In genomic region chr1:169138866-169139670, GRCh38 we compare ENCODE assay signal across 11 cellular contexts. TPM values are rescaled to one million over a fixed set of nuclear protein-coding genes. Genes with fewer than 3 reads are reported as not detected.
A peak's percentile ranks its signal among the peaks of the same experiment; 100 is the strongest.
DNase-seq lines count a peak whose midpoint lies in the region; ATAC-seq and TF ChIP-seq lines count a peak whose summit lies in the region.
"Had no signal": no experiment of that assay in that cellular context is flagged by ENCODE, and none has a peak within 500 bp of the region (broad histone marks: within the 10 kb centered on the region; RNA-seq: fewer than 3 reads in every experiment).

No MANE protein-coding gene starts in this region.

- H3K4me1 ChIP-seq in GM23248 (ENCODE audit: insufficient read depth) (no peaks in the 10 kb centered on the region), BE2C (peaks cover 5% of the 10 kb centered on the region)

- H3K79me2 ChIP-seq in GM23248 (ENCODE audit: insufficient read depth) = no peaks in the 10 kb centered on the region

- H3K36me3 ChIP-seq in GM23248 (ENCODE audit: low read depth) (no peaks in the 10 kb centered on the region), BE2C (peaks cover 6% of the 10 kb centered on the region; the same call in 1 of the 2 replicates)

- peaks cover 5% of the 10 kb centered on the region for H3K36me3 Mint-ChIP-seq in activated T-helper 2 cell treated with anti-CD3 and anti-CD28 coated beads, Interferon-gamma antibody, Interleukin-2, Interleukin-4, amounts not matched to agents 10 μg/mL and 5 μg/mL and 100 μg/mL, durations not matched to agents 14 hours and 24 hours and 36 hours (ENCODE audit: low read depth)

- H2AFZ ChIP-seq in GM23248 = no peak overlapping the region

- H3K4me2 ChIP-seq in GM23248 (ENCODE audit: unreplicated experiment) = no peak overlapping the region

- H3K27me3 ChIP-seq in GM23248 (replicated peaks; ENCODE audit: insufficient read depth) (no peaks in the 10 kb centered on the region), BE2C (no peaks in the 10 kb centered on the region)

- no peak overlapping the region for H3K4me3 ChIP-seq in GM23248
- no peak overlapping the region for H3K4me3 ChIP-seq in BE2C (ENCODE audit: low read depth, low read length)

- H3K9me3 ChIP-seq in GM23248 (ENCODE audit: low read depth) = no peaks in the 10 kb centered on the region
- no peaks in the 10 kb centered on the region for H3K9me3 ChIP-seq in BE2C

- peak overlapping the region; percentile 56 for H3K27ac Mint-ChIP-seq in activated T-helper 2 cell treated with anti-CD3 and anti-CD28 coated beads, Interferon-gamma antibody, Interleukin-2, Interleukin-4, amounts not matched to agents 10 μg/mL and 5 μg/mL and 100 μg/mL, durations not matched to agents 14 hours and 24 hours and 36 hours

- ATAC-seq in GM18499 (IDR thresholded peaks at IDR 0.05; ENCODE audit: insufficient read depth, unreplicated experiment) (peak; percentile 93), GM19467 (IDR thresholded peaks at IDR 0.05; ENCODE audit: unreplicated experiment) (peak; percentile 82), HG03060 (IDR thresholded peaks at IDR 0.05; ENCODE audit: low read depth, unreplicated experiment) (peak; percentile 91)

- no peaks in the 10 kb centered on the region for H3K9me2 ChIP-seq in GM23248 (ENCODE audit: insufficient read depth)

- no peaks in the 10 kb centered on the region for H3K27me3 Mint-ChIP-seq in activated T-helper 2 cell treated with anti-CD3 and anti-CD28 coated beads, Interferon-gamma antibody, Interleukin-2, Interleukin-4, amounts not matched to agents 10 μg/mL and 5 μg/mL and 100 μg/mL, durations not matched to agents 14 hours and 24 hours and 36 hours (ENCODE audit: low read depth)

- no peaks in the 10 kb centered on the region for H3K9me3 Mint-ChIP-seq in activated T-helper 2 cell treated with anti-CD3 and anti-CD28 coated beads, Interferon-gamma antibody, Interleukin-2, Interleukin-4, amounts not matched to agents 10 μg/mL and 5 μg/mL and 100 μg/mL, durations not matched to agents 14 hours and 24 hours and 36 hours

- H3K4me1 Mint-ChIP-seq in activated T-helper 2 cell treated with anti-CD3 and anti-CD28 coated beads, Interferon-gamma antibody, Interleukin-2, Interleukin-4, amounts not matched to agents 10 μg/mL and 5 μg/mL and 100 μg/mL, durations not matched to agents 14 hours and 24 hours and 36 hours (ENCODE audit: low read depth) = peaks cover 12% of the 10 kb centered on the region

- H3K9ac ChIP-seq in GM23248 = no peak overlapping the region

- intact Hi-C loops in activated T-helper 2 cell treated with anti-CD3 and anti-CD28 coated beads, Interferon-gamma antibody, Interleukin-2, Interleukin-4, amounts not matched to agents 10 μg/mL and 5 μg/mL and 100 μg/mL, durations not matched to agents 14 hours and 24 hours and 36 hours (cut with micrococcal nuclease) = loop anchor here (1.0 to 2.0 kb wide), 4 partner anchors 24 to 224 kb away; partner anchors contain the start of gene ATP1B1

- no peak for DNase-seq in activated T-helper 2 cell treated with anti-CD3 and anti-CD28 coated beads, Interferon-gamma antibody, Interleukin-2, Interleukin-4, amounts not matched to agents 10 μg/mL and 5 μg/mL and 100 μg/mL, durations not matched to agents 14 hours and 24 hours and 36 hours (ENCODE audit: low spot score)
- DNase-seq in GM23248 (no peak), islet precursor cell (no peak), NOMO-1 (lab: John Stamatoyannopoulos, UW; ENCODE audit: unreplicated experiment in 2 of 2) (no peak), BE2C (no peak)
- DNase-seq: activated CD4-positive, alpha-beta T cell treated with anti-CD3 and anti-CD28 coated beads, Interleukin-2, amount 50 U/mL, for 4 hours; DMS79 treated with DMSO at 0.1 percent for 48 hours; retina had no signal

- H4K20me1 ChIP-seq in GM23248 (ENCODE audit: insufficient read depth) = no peaks in the 10 kb centered on the region

- no peak for TF ChIP-seq CTCF in BE2C (IDR thresholded peaks at IDR 0.05; ENCODE audit: low read depth, low read length)

- H3F3A ChIP-seq in GM23248 (ENCODE audit: insufficient read depth) = no peaks in the 10 kb centered on the region

- H3K27ac ChIP-seq in GM23248 = no peak overlapping the region

- no peak overlapping the region for H3K4me3 Mint-ChIP-seq in activated T-helper 2 cell treated with anti-CD3 and anti-CD28 coated beads, Interferon-gamma antibody, Interleukin-2, Interleukin-4, amounts not matched to agents 10 μg/mL and 5 μg/mL and 100 μg/mL, durations not matched to agents 14 hours and 24 hours and 36 hours (ENCODE audit: low read depth)

- WGBS in GM23248 (ENCODE audit: low coverage in 1 of 2, low lambda C conversion rate in 2 of 2, missing lambda C conversion rate in 2 of 2), 2 experiments = 95 to 99% methylated on average over 2 of the region's 2 CpGs

- in situ Hi-C loops in GM23248 (cut with MboI) = no loop called here

RNA-seq across cellular contexts. Expression of gene ATP1B1, which starts 32.6 kb away (rescaled TPM):
- total RNA-seq in activated T-helper 2 cell treated with anti-CD3 and anti-CD28 coated beads, Interferon-gamma antibody, Interleukin-2, Interleukin-4, amounts not matched to agents 10 μg/mL and 5 μg/mL and 100 μg/mL, durations not matched to agents 14 hours and 24 hours and 36 hours = 12.6 and 13.5 TPM in 2 replicates
- total RNA-seq in GM23248 (2014; rRNA removed; shearing (Covaris generic)) = 6.9 and 9.4 TPM in 2 replicates
- 15.2 and 16.1 TPM in 2 replicates for polyA plus RNA-seq in GM23248 (2016; fragmentation: Nextera tagmentation; extraction: Ambion mirVana)
- polyA plus RNA-seq in BE2C (2012; ENCODE audit: insufficient read depth, insufficient read length, low read depth) = 111 TPM
